24 cellular contexts compared by ENCODE assay signal in the genomic region with DNA sequence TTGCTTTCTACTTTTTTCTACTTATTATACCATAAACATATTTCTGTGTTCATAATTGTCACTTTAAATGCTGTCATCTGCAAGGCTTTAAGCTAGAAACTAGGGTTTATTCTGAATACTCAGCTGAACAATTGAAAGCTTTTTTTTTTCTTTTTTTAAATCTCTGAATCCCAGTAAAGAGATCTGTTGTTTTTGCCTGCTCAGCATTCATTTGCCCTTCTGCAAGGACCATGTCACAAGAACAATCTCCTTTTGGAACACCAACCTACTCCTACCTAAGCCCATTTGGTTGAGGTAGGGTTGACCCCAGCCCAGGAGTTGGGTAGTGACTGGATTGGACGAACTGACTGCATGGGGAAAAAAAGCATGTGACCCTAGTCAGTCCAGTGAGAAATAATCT.
DNase-seq lines count a peak whose midpoint lies in the region; ATAC-seq, FAIRE-seq and TF ChIP-seq lines count a peak whose summit lies in the region.
"Had no signal": no experiment of that assay in that cellular context is flagged by ENCODE, and none has a peak within 500 bp of the region (broad histone marks: within the 10 kb centered on the region; RNA-seq: fewer than 3 reads in every experiment).

No MANE protein-coding gene starts in this region.

- H3K4me3 ChIP-seq in HepG2 (replicated peaks in 1 of 3; ENCODE audit: insufficient read depth in 1 of 3, low read depth in 2 of 3, low read length in 3 of 3) (no peak overlapping the region), right lobe of liver (no peak overlapping the region), K562 (no peak overlapping the region)
- H3K4me3 ChIP-seq: BLaER1, GM12878 had no signal

- H4K20me1 ChIP-seq in HepG2 (ENCODE audit: insufficient read depth, low read length) (no peaks in the 10 kb centered on the region), K562 (replicated peaks; ENCODE audit: control insufficient read depth, insufficient read depth, low read length) (no peaks in the 10 kb centered on the region)
- H4K20me1 ChIP-seq: BLaER1 had no signal

- H3K4me1 ChIP-seq in HepG2 (ENCODE audit: insufficient read depth, low read length) (no peaks in the 10 kb centered on the region), right lobe of liver (no peaks in the 10 kb centered on the region), K562 (replicated peaks in 1 of 2; ENCODE audit: control insufficient read depth in 2 of 2, insufficient read depth in 2 of 2, low read length in 2 of 2) (no peaks in the 10 kb centered on the region)
- H3K4me1 ChIP-seq: BE2C, BLaER1 had no signal

- in situ Hi-C loops in HepG2 (cut with HindIII; ENCODE audit: extremely low pct_ligation_motif_present, low pct_unique_long_range_greater_than_20kb) = no loop called here
- in situ Hi-C loops in K562 (cut with MboI) = no loop called here

- no peak overlapping the region for H3K4me2 ChIP-seq in HepG2 (ENCODE audit: low read depth, low read length)
- no peak overlapping the region for H3K4me2 ChIP-seq in K562 (ENCODE audit: insufficient read depth, low read length)
- H3K4me2 ChIP-seq: BLaER1 had no signal

- CTCF ChIA-PET in HepG2 (lab: Yijun Ruan, JAX; ENCODE audit: low intra/inter-chr PET ratio, low total read pairs) = no interaction called here
- CTCF ChIA-PET in K562 (lab: Yijun Ruan, JAX; ENCODE audit: low intra/inter-chr PET ratio) = no interaction called here

- TF ChIP-seq RAD21 in HepG2 (CRISPR knock-in tag; IDR thresholded peaks at IDR 0.05) (no peak), K562 (CRISPR knock-in tag; conservative IDR thresholded peaks at IDR 0.05 in 1 of 2, IDR thresholded peaks at IDR 0.05 in 1 of 2) (no peak)

- H3K36me3 ChIP-seq in HepG2 (replicated peaks in 1 of 2; ENCODE audit: control insufficient read depth in 1 of 2, insufficient read depth in 2 of 2, low read length in 2 of 2) (no peaks in the 10 kb centered on the region), right lobe of liver (no peaks in the 10 kb centered on the region), K562 (ENCODE audit: control insufficient read depth, insufficient read depth, low read length) (no peaks in the 10 kb centered on the region)
- H3K36me3 ChIP-seq: BE2C, BLaER1 had no signal

- TF ChIP-seq POLR2A in HepG2 (IDR thresholded peaks at IDR 0.05; ENCODE audit: insufficient read depth in 1 of 2, low read depth in 2 of 2, low read length in 2 of 2) (no peak), right lobe of liver (IDR thresholded peaks at IDR 0.05) (no peak), K562 (conservative IDR thresholded peaks at IDR 0.05) (no peak)

- H2AFZ ChIP-seq in HepG2 (ENCODE audit: low read length) (no peak overlapping the region), K562 (ENCODE audit: low read depth, low read length) (no peak overlapping the region)

- 0% methylated on average over 1 of the region's 1 CpG for WGBS in HepG2 (ENCODE audit: low lambda C conversion rate)
- WGBS in right lobe of liver (ENCODE audit: insufficient coverage, low coverage, low lambda C conversion rate, missing lambda C conversion rate) = 50% methylated on average over 1 of the region's 1 CpG
- WGBS in K562 (ENCODE audit: insufficient coverage, low coverage, missing lambda C conversion rate) = no CpG with 5 or more reads among the region's 1 CpG

- H3K27me3 ChIP-seq in HepG2 (ENCODE audit: control insufficient read depth in 1 of 2, insufficient read depth in 2 of 2, low read length in 2 of 2) = no peaks in the 10 kb centered on the region; a peak in 1 of 5 replicates
- H3K27me3 ChIP-seq in right lobe of liver = no peaks in the 10 kb centered on the region
- H3K27me3 ChIP-seq in K562 (ENCODE audit: control insufficient read depth in 2 of 2, insufficient read depth in 2 of 2, low read length in 2 of 2) = no peaks in the 10 kb centered on the region
- H3K27me3 ChIP-seq: BE2C, BLaER1 had no signal

- ATAC-seq in HepG2 (no peak), right lobe of liver (no peak), K562 (no peak)
- ATAC-seq: GM12878 had no signal

- H3K9me3 ChIP-seq in HepG2 (ENCODE audit: low read length) (no peaks in the 10 kb centered on the region), right lobe of liver (no peaks in the 10 kb centered on the region), K562 (replicated peaks; ENCODE audit: control insufficient read depth, insufficient read depth, low read depth, low read length) (no peaks in the 10 kb centered on the region)
- H3K9me3 ChIP-seq: BE2C, BLaER1 had no signal

- no peak for FAIRE-seq in HepG2 (lab: Jason Lieb, UNC)
- FAIRE-seq in K562 (lab: Jason Lieb, UNC) = no peak
- FAIRE-seq: GM12878, GM12892, GM18507 had no signal

- TF ChIP-seq CTCF in HepG2 (CRISPR knock-in tag; IDR thresholded peaks at IDR 0.05) (no peak), right lobe of liver (IDR thresholded peaks at IDR 0.05) (no peak), K562 (IDR thresholded peaks at IDR 0.05 in 2 of 3, conservative IDR thresholded peaks at IDR 0.05 in 1 of 3; ENCODE audit: insufficient read depth in 2 of 3, low read depth in 1 of 3, low read length in 3 of 3) (no peak)

- H3K79me2 ChIP-seq in HepG2 (ENCODE audit: insufficient read depth, low read length) (no peaks in the 10 kb centered on the region), K562 (ENCODE audit: control insufficient read depth, insufficient read depth, low read length) (no peaks in the 10 kb centered on the region)

- no peak for DNase-seq in HepG2 (ENCODE audit: low spot score)
- DNase-seq in right lobe of liver = no peak
- DNase-seq in K562 (ENCODE audit: extremely low read depth in 1 of 4, low spot score in 3 of 4) = no peak
- no peak for DNase-seq in activated CD4-positive, alpha-beta T cell treated with anti-CD3 and anti-CD28 coated beads for 4 hours
- no peak for DNase-seq in head of caudate nucleus
- DNase-seq: ACHN; BE2C; C1 segment of cervical spinal cord; CD4-positive, alpha-beta memory T cell; CD4-positive, CD25-positive, alpha-beta regulatory T cell; CD8-positive, alpha-beta memory T cell; COR-L47; DMS 273 treated with DMSO at 0.1 percent for 48 hours; DMS153; DMS53; DMS79; DND-41; EL; GDM1 had no signal

- TF ChIP-seq EP300 in HepG2 (IDR thresholded peaks at IDR 0.05; ENCODE audit: low read depth in 2 of 2, low read length in 2 of 2) (no peak), HepG2 (CRISPR knock-in tag; IDR thresholded peaks at IDR 0.05; ENCODE audit: borderline replicate concordance) (no peak), K562 (IDR thresholded peaks at IDR 0.05; ENCODE audit: low read length) (no peak)

- H3K27ac ChIP-seq in HepG2 (ENCODE audit: extremely low read length, insufficient read depth, low read length) = no peak overlapping the region
- H3K27ac ChIP-seq in right lobe of liver = no peak overlapping the region
- no peak overlapping the region for H3K27ac ChIP-seq in K562 (ENCODE audit: extremely low read depth, low read depth, low read length)
- H3K27ac ChIP-seq: 22Rv1, BLaER1 had no signal

- intact Hi-C loops in HepG2 (cut with micrococcal nuclease; ENCODE audit: unreplicated experiment) = no loop called here
- intact Hi-C loops in right lobe of liver (cut with DNase I) = no loop called here
- intact Hi-C loops in K562 (cut with micrococcal nuclease) = no loop called here
- intact Hi-C loops in head of caudate nucleus (cut with DNase I) = no loop called here

- POLR2A ChIA-PET in HepG2 (lab: Yijun Ruan, JAX) = no interaction called here
- POLR2A ChIA-PET in K562 (lab: Yijun Ruan, JAX) = no interaction called here

- BruUV-seq in HepG2 (replicated peaks; lab: Mats Ljungman, UMichigan) = no TSS peak
- BruUV-seq in K562 (replicated peaks; lab: Mats Ljungman, UMichigan) = no TSS peak

- H3K9me1 ChIP-seq in K562 (ENCODE audit: control insufficient read depth, insufficient read depth, low read length) = no peaks in the 10 kb centered on the region

- no peak overlapping the region for H3K9ac ChIP-seq in HepG2 (ENCODE audit: insufficient read depth, low read depth, low read length)
- no peak overlapping the region for H3K9ac ChIP-seq in K562 (ENCODE audit: insufficient read depth in 1 of 2, low read depth in 2 of 2, low read length in 2 of 2)
- H3K9ac ChIP-seq: BLaER1 had no signal

TF ChIP-seq in HepG2, 621 proteins besides CTCF, POLR2A, EP300 and RAD21 (continues in another document):
- no peak for TF ChIP-seq ZNF224 (CRISPR knock-in tag; IDR thresholded peaks at IDR 0.05)
- peak; percentile 69 to 80 for TF ChIP-seq MAFK (conservative IDR thresholded peaks at IDR 0.05 in 1 of 2, IDR thresholded peaks at IDR 0.05 in 1 of 2; ENCODE audit: low read length in 2 of 2)
- TF ChIP-seq, protein P1, sequence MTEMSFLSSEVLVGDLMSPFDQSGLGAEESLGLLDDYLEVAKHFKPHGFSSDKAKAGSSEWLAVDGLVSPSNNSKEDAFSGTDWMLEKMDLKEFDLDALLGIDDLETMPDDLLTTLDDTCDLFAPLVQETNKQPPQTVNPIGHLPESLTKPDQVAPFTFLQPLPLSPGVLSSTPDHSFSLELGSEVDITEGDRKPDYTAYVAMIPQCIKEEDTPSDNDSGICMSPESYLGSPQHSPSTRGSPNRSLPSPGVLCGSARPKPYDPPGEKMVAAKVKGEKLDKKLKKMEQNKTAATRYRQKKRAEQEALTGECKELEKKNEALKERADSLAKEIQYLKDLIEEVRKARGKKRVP (CRISPR knock-in tag; IDR thresholded peaks at IDR 0.05) = no peak
- peak; percentile 69 for TF ChIP-seq MAFF (IDR thresholded peaks at IDR 0.05; ENCODE audit: low read depth, low read length)

TF ChIP-seq in K562, 482 proteins besides CTCF, POLR2A, EP300 and RAD21:
- TF ChIP-seq BRCA1 (IDR thresholded peaks at IDR 0.05) = no peak
- TF ChIP-seq BRCA1 (CRISPR knock-in tag; IDR thresholded peaks at IDR 0.05) = no peak
- TF ChIP-seq, protein P2, sequence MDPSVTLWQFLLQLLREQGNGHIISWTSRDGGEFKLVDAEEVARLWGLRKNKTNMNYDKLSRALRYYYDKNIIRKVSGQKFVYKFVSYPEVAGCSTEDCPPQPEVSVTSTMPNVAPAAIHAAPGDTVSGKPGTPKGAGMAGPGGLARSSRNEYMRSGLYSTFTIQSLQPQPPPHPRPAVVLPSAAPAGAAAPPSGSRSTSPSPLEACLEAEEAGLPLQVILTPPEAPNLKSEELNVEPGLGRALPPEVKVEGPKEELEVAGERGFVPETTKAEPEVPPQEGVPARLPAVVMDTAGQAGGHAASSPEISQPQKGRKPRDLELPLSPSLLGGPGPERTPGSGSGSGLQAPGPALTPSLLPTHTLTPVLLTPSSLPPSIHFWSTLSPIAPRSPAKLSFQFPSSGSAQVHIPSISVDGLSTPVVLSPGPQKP (CRISPR knock-in tag; IDR thresholded peaks at IDR 0.05) = no peak
- no peak for TF ChIP-seq CBX2 (IDR thresholded peaks at IDR 0.05; ENCODE audit: insufficient read depth, low read length, poor library complexity, severe bottlenecking)
- no peak for TF ChIP-seq RBM39 (optimal IDR thresholded peaks at IDR 0.05; ENCODE audit: low read depth, low read length)
- no peak for TF ChIP-seq SRSF1 (IDR thresholded peaks at IDR 0.05; ENCODE audit: low read depth, low read length)
- 0 out of 2 replicates have a peak, but pooled peaks have one; percentile 7 for TF ChIP-seq MAFG (tag; conservative IDR thresholded peaks at IDR 0.05)
- TF ChIP-seq CBX1 (IDR thresholded peaks at IDR 0.05; ENCODE audit: low read depth) = no peak
